Comparison of ENCODE assay signal across 18 cellular contexts in the genomic region with DNA sequence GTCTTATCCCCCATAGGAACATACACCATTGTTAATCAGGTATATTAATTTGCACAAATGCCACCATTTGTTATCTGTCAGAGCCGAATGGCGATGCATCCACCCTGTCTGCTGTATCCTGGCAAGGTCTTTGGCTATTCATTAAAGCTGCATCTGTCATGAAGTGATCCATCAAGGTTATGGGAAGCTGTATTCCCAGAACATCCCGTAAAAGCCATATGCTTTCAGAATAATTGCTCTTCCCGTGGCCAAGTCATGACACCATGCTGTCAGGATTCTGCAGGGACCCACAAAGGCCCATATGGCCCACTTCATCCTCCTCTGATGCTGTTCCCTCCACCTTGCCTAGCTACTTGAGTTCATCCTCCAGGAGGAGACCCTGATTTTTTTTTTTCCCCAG.
"Had no signal": no experiment of that assay in that cellular context is flagged by ENCODE, and none has a peak within 500 bp of the region (broad histone marks: within the 10 kb centered on the region; RNA-seq: fewer than 3 reads in every experiment).

No MANE protein-coding gene starts in this region.

- H3K27ac Mint-ChIP-seq: activated T-helper 2 cell treated with anti-CD3 and anti-CD28 coated beads, Interferon-gamma antibody, Interleukin-2, Interleukin-4, amounts not matched to agents 10 μg/mL and 5 μg/mL and 100 μg/mL, durations not matched to agents 14 hours and 24 hours and 36 hours; nephron; T-helper 1 cell treated with Interleukin-12 subunit alpha and Interleukin-12 subunit beta and Interleukin-4 antibody, amounts not matched to agents 30 μg/mL and 1 μg/mL, for 36 hours; WTC11 had no signal

- H3K4me3 Mint-ChIP-seq: activated naive CD4-positive, alpha-beta T cell treated with anti-CD3 and anti-CD28 coated beads, Interleukin-2, amount 50 U/mL, for 24 hours; nephron; stimulated activated naive CD8-positive, alpha-beta T cell treated with anti-CD3 and anti-CD28 coated beads, Interleukin-15, amount 100 ng/mL, for 72 hours; T-helper 1 cell treated with Interleukin-12 subunit alpha and Interleukin-12 subunit beta and Interleukin-4 antibody, amounts not matched to agents 30 μg/mL and 1 μg/mL, for 36 hours; WTC11 had no signal

- ATAC-seq: heart right ventricle; left ventricle myocardium superior; sciatic nerve; stimulated activated naive CD8-positive, alpha-beta T cell treated with anti-CD3 and anti-CD28 coated beads, Interleukin-15, amount 100 ng/mL, for 72 hours; WTC11 had no signal

- H3K9me3 ChIP-seq: colonic mucosa, heart right ventricle, prostate gland, spleen, testis had no signal

- H3K4me3 ChIP-seq: colonic mucosa, heart right ventricle, prostate gland, spleen, testis had no signal

- H3K9me3 Mint-ChIP-seq: activated naive CD4-positive, alpha-beta T cell treated with anti-CD3 and anti-CD28 coated beads, Interleukin-2, amount 50 U/mL, for 24 hours; activated T-helper 2 cell treated with anti-CD3 and anti-CD28 coated beads, Interferon-gamma antibody, Interleukin-2, Interleukin-4, amounts not matched to agents 10 μg/mL and 5 μg/mL and 100 μg/mL, durations not matched to agents 14 hours and 24 hours and 36 hours; nephron; stimulated activated naive CD8-positive, alpha-beta T cell treated with anti-CD3 and anti-CD28 coated beads, Interleukin-15, amount 100 ng/mL, for 72 hours; T-helper 1 cell treated with Interleukin-12 subunit alpha and Interleukin-12 subunit beta and Interleukin-4 antibody, amounts not matched to agents 30 μg/mL and 1 μg/mL, for 36 hours; WTC11 had no signal

- H3K4me1 Mint-ChIP-seq: activated naive CD4-positive, alpha-beta T cell treated with anti-CD3 and anti-CD28 coated beads, Interleukin-2, amount 50 U/mL, for 24 hours; nephron; WTC11 had no signal

- DNase-seq: activated CD4-positive, alpha-beta T cell treated with anti-CD3 and anti-CD28 coated beads for 48 hours; colonic mucosa; effector CD4-positive, alpha-beta T cell; heart right ventricle; left ventricle myocardium superior; mesenchymal stem cell; occipital lobe; spleen; stimulated activated CD4-positive, alpha-beta T cell treated with anti-CD3 and anti-CD28 coated beads, Interleukin-1b, Interleukin-23, amount 100 ng/mL, for 48 hours; stimulated activated naive CD8-positive, alpha-beta T cell treated with anti-CD3 and anti-CD28 coated beads, Interleukin-15, amount 100 ng/mL, for 72 hours had no signal

- H3K36me3 ChIP-seq: colonic mucosa, prostate gland had no signal

- H3K27me3 Mint-ChIP-seq: activated naive CD4-positive, alpha-beta T cell treated with anti-CD3 and anti-CD28 coated beads, Interleukin-2, amount 50 U/mL, for 24 hours; stimulated activated naive CD8-positive, alpha-beta T cell treated with anti-CD3 and anti-CD28 coated beads, Interleukin-15, amount 100 ng/mL, for 72 hours had no signal

- H3K27me3 ChIP-seq: colonic mucosa, heart right ventricle, spleen, testis had no signal

- H3K27ac ChIP-seq: colonic mucosa, heart right ventricle, prostate gland, testis had no signal

- H3K4me1 ChIP-seq: colonic mucosa, prostate gland, testis had no signal
